In the genomic region with DNA sequence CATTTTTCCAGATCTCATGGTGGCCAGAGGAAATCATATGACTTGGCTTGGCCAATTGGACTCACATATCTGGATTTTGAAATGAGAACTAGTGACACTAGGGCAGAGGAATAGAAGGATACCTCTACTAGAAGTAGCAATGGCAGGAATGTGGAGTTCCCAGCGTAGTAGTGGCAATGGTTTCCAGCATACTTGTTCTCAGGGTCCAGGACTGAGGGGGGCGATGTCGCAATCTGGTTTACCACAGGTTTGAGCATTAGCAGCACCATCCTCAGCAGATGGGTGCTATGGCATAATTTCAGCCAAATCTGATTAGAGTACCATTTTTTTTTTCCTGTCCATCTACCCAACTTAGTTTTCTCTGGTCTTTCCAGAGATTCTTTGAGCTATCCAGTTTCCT, we compare ENCODE assay signal across 18 cellular contexts. TPM values are rescaled to one million over a fixed set of nuclear protein-coding genes. Genes with fewer than 3 reads are reported as not detected.
DNase-seq lines count a peak whose midpoint lies in the region; ATAC-seq and TF ChIP-seq lines count a peak whose summit lies in the region.
"Had no signal": no experiment of that assay in that cellular context is flagged by ENCODE, and none has a peak within 500 bp of the region (broad histone marks: within the 10 kb centered on the region; RNA-seq: fewer than 3 reads in every experiment).

No MANE protein-coding gene starts in this region.

- no peaks in the 10 kb centered on the region for H3K9me3 ChIP-seq in H9 (ENCODE audit: control insufficient read depth, low read depth, low read length)
- H3K9me3 ChIP-seq in neuronal stem cell (replicated peaks in 1 of 2; ENCODE audit: control insufficient read depth in 2 of 2, insufficient read depth in 1 of 2, low read depth in 1 of 2, low read length in 2 of 2): peaks cover 0 to 3% of the 10 kb centered on the region in 2 donors

- H2BK5ac ChIP-seq in H9 (ENCODE audit: insufficient read length, low read length): no peak overlapping the region
- H2BK5ac ChIP-seq in neuronal stem cell (ENCODE audit: low read length): no peak overlapping the region

- POLR2A ChIA-PET in WTC11 (lab: Charles Lee): no interaction called here

- H4K5ac ChIP-seq in H9 (ENCODE audit: insufficient read length, low read depth, low read length): no peak overlapping the region

- H3K4me1 ChIP-seq in GM23338 (ENCODE audit: insufficient read depth) (peaks cover 12% of the 10 kb centered on the region), H9 (ENCODE audit: insufficient read depth, low read length) (no peaks in the 10 kb centered on the region), neuronal stem cell (ENCODE audit: control insufficient read depth in 2 of 2, insufficient read depth in 1 of 2, low read depth in 1 of 2, low read length in 2 of 2) (no peaks in the 10 kb centered on the region)

- H2BK12ac ChIP-seq in H9 (ENCODE audit: insufficient read length, low read depth, low read length) (no peak overlapping the region), neuronal stem cell (ENCODE audit: low read length) (no peak overlapping the region)

- H3K4me1 Mint-ChIP-seq in GM23338 (peaks cover 4% of the 10 kb centered on the region; the same call in 2 of the 3 replicates), H9 (peaks cover 9% of the 10 kb centered on the region in 2 experiments), WTC11 (peaks cover 5% of the 10 kb centered on the region)
- H3K4me1 Mint-ChIP-seq: CD4-positive, alpha-beta memory T cell had no signal

- CTCF ChIA-PET in WTC11 (lab: Charles Lee): no interaction called here

- no peak overlapping the region for H2BK20ac ChIP-seq in H9 (ENCODE audit: low read depth, low read length, poor library complexity, severe bottlenecking)

- H3K27ac Mint-ChIP-seq in GM23338 (no peak overlapping the region), H9 (no peak overlapping the region), WTC11 (no peak overlapping the region)
- H3K27ac Mint-ChIP-seq: CD4-positive, alpha-beta memory T cell had no signal

- no peak overlapping the region for H3K18ac ChIP-seq in H9 (ENCODE audit: insufficient read length, low read depth, low read length)
- no peak overlapping the region for H3K18ac ChIP-seq in neuronal stem cell (ENCODE audit: low read length)

- no peak overlapping the region for H3K27ac ChIP-seq in GM23338 (ENCODE audit: low read depth)
- H3K27ac ChIP-seq in H9 (ENCODE audit: insufficient read length, low read depth, low read length): no peak overlapping the region
- H3K27ac ChIP-seq in neuronal stem cell (replicated peaks; ENCODE audit: low read length): no peak overlapping the region

- H2BK120ac ChIP-seq in H9 (ENCODE audit: low read depth, low read length, poor library complexity, severe bottlenecking): no peak overlapping the region
- no peak overlapping the region for H2BK120ac ChIP-seq in neuronal stem cell (ENCODE audit: low read depth, low read length)

- H4K91ac ChIP-seq in H9 (ENCODE audit: insufficient read length, low read depth, low read length) (no peak overlapping the region), neuronal stem cell (ENCODE audit: low read depth, low read length, poor library complexity) (no peak overlapping the region)

- H4K8ac ChIP-seq in H9 (replicated peaks; ENCODE audit: insufficient read length, low read depth, low read length) (no peak overlapping the region), neuronal stem cell (ENCODE audit: low read depth, low read length) (no peak overlapping the region)

- no peaks in the 10 kb centered on the region for H3K79me2 ChIP-seq in GM23338 (replicated peaks; ENCODE audit: insufficient read depth)
- H3K79me2 ChIP-seq in H9 (ENCODE audit: insufficient read depth, low read length): no peaks in the 10 kb centered on the region

- no peak overlapping the region for H3K4me3 Mint-ChIP-seq in GM23338
- no peak overlapping the region for H3K4me3 Mint-ChIP-seq in H9
- H3K4me3 Mint-ChIP-seq in WTC11: no peak overlapping the region
- H3K4me3 Mint-ChIP-seq: CD4-positive, alpha-beta memory T cell had no signal

- H3K9ac ChIP-seq in H9 (ENCODE audit: extremely low read depth, insufficient read length, low read length) (no peak overlapping the region), neuronal stem cell (ENCODE audit: low read depth, low read length, poor library complexity) (no peak overlapping the region)

- H3K4me3 ChIP-seq in GM23338 (no peak overlapping the region), neuronal stem cell (ENCODE audit: low read length in 2 of 2) (no peak overlapping the region)

- no peaks in the 10 kb centered on the region for H3K23me2 ChIP-seq in H9 (ENCODE audit: insufficient read length, low read depth, low read length, poor library complexity, severe bottlenecking)

- peaks cover 2% of the 10 kb centered on the region; the same call in 1 of the 3 replicates for H3K9me3 Mint-ChIP-seq in GM23338
- H3K9me3 Mint-ChIP-seq in H9: no peaks in the 10 kb centered on the region
- H3K9me3 Mint-ChIP-seq in WTC11: no peaks in the 10 kb centered on the region; the same call in 1 of the 2 replicates

- H3K27me3 Mint-ChIP-seq in GM23338 (ENCODE audit: insufficient read depth, low read depth, poor library complexity) (no peaks in the 10 kb centered on the region), H9 (ENCODE audit: low read depth) (no peaks in the 10 kb centered on the region), WTC11 (ENCODE audit: low read depth) (no peaks in the 10 kb centered on the region)
- H3K27me3 Mint-ChIP-seq: CD4-positive, alpha-beta memory T cell had no signal

- H3K9me2 ChIP-seq in GM23338 (ENCODE audit: insufficient read depth): no peaks in the 10 kb centered on the region

- H3K27me3 ChIP-seq in GM23338 (ENCODE audit: insufficient read depth) (no peaks in the 10 kb centered on the region), H9 (ENCODE audit: insufficient read depth, low read length) (no peaks in the 10 kb centered on the region), neuronal stem cell (ENCODE audit: control insufficient read depth in 3 of 3, insufficient read depth in 3 of 3, low read depth in 1 of 3, low read length in 3 of 3) (no peaks in the 10 kb centered on the region)

- TF ChIP-seq CTCF in GM23338 (conservative IDR thresholded peaks at IDR 0.05; ENCODE audit: low read depth in 2 of 2) (peak in 1 of 2 experiments; percentile 63; a peak in 2 of 4 replicates), H9 (conservative IDR thresholded peaks at IDR 0.05) (no peak), WTC11 (IDR thresholded peaks at IDR 0.05) (no peak)

- WGBS in H9 (ENCODE audit: extremely low coverage, insufficient read length, low lambda C conversion rate): no CpG with 5 or more reads among the region's 3 CpGs
- no CpG with 5 or more reads among the region's 3 CpGs for WGBS in neuronal stem cell (ENCODE audit: extremely low coverage in 2 of 2, insufficient read length in 2 of 2, insufficient replicate concordance in 1 of 2), 2 donors

- H3K56ac ChIP-seq in H9 (ENCODE audit: insufficient read length, low read depth, low read length): no peak overlapping the region

- DNase-seq in GM23338 (ENCODE audit: low spot score) (peak; percentile 51), H9 (peak; percentile 40), WTC11 (ENCODE audit: low spot score) (no peak), iPS-NIHi11 (ENCODE audit: low spot score) (peak; percentile 7), HT-29 (ENCODE audit: low spot score) (no peak), neuronal stem cell (ENCODE audit: low spot score) (no peak)
- DNase-seq: C1 segment of cervical spinal cord; Calu3; CD4-positive, alpha-beta memory T cell; COR-L47; DMS53; DMS79 treated with DMSO at 0.1 percent for 48 hours; GF-D8; GOT3; H7 had no signal

- H3F3A ChIP-seq in GM23338 (replicated peaks; ENCODE audit: low read depth): no peaks in the 10 kb centered on the region

- H3K4me2 ChIP-seq in GM23338 (no peak overlapping the region), H9 (ENCODE audit: insufficient read depth, insufficient read length, low read length) (no peak overlapping the region), neuronal stem cell (ENCODE audit: insufficient read depth, low read length, poor library complexity, severe bottlenecking) (no peak overlapping the region)

- H2AK5ac ChIP-seq in H9 (ENCODE audit: insufficient read length, low read length) (no peak overlapping the region), neuronal stem cell (ENCODE audit: low read depth, low read length) (no peak overlapping the region)

- no peak overlapping the region for H3K14ac ChIP-seq in H9 (ENCODE audit: insufficient read depth, low read length)
- H3K14ac ChIP-seq in neuronal stem cell (ENCODE audit: low read length): no peak overlapping the region

- H3K79me1 ChIP-seq in H9 (ENCODE audit: insufficient read depth, low read depth, low read length, poor library complexity, severe bottlenecking) (no peaks in the 10 kb centered on the region), neuronal stem cell (ENCODE audit: low read depth, low read length) (no peaks in the 10 kb centered on the region)

- H3T11ph ChIP-seq in H9 (ENCODE audit: low read length): no peak overlapping the region

- H2BK15ac ChIP-seq in H9 (ENCODE audit: low read depth, low read length) (no peak overlapping the region), neuronal stem cell (ENCODE audit: low read length) (no peak overlapping the region)

- ATAC-seq in GM23338: peak; percentile 45
- ATAC-seq in WTC11: peak; percentile 82
- ATAC-seq in HG02759 (IDR thresholded peaks at IDR 0.05; ENCODE audit: unreplicated experiment): no peak
- ATAC-seq: HCT116 had no signal

- no peaks in the 10 kb centered on the region for H3K36me3 ChIP-seq in GM23338 (ENCODE audit: insufficient read depth)
- H3K36me3 ChIP-seq in neuronal stem cell (replicated peaks in 1 of 2; ENCODE audit: control insufficient read depth in 2 of 2, insufficient read depth in 2 of 2, low read length in 2 of 2): no peaks in the 10 kb centered on the region

- H4K20me1 ChIP-seq in GM23338 (replicated peaks; ENCODE audit: insufficient read depth) (no peaks in the 10 kb centered on the region), H9 (ENCODE audit: control insufficient read depth, insufficient read depth, insufficient read length) (no peaks in the 10 kb centered on the region)

- no peaks in the 10 kb centered on the region; the same call in 2 of the 3 replicates for H3K36me3 Mint-ChIP-seq in GM23338 (ENCODE audit: low read depth)
- H3K36me3 Mint-ChIP-seq in H9 (ENCODE audit: insufficient read depth in 1 of 3, low read depth in 3 of 3): no peaks in the 10 kb centered on the region
- H3K36me3 Mint-ChIP-seq in WTC11: no peaks in the 10 kb centered on the region
- H3K36me3 Mint-ChIP-seq: CD4-positive, alpha-beta memory T cell had no signal

- no peak overlapping the region for H3K23ac ChIP-seq in H9 (ENCODE audit: insufficient read length, low read depth, low read length)
- H3K23ac ChIP-seq in neuronal stem cell (ENCODE audit: low read depth, low read length, poor library complexity): no peak overlapping the region

- H2AFZ ChIP-seq in GM23338 (no peak overlapping the region), H9 (ENCODE audit: low read length) (no peak overlapping the region), neuronal stem cell (ENCODE audit: low read length) (no peak overlapping the region)

- H3K4ac ChIP-seq in H9 (ENCODE audit: low read depth, low read length): no peak overlapping the region
- no peak overlapping the region for H3K4ac ChIP-seq in neuronal stem cell (ENCODE audit: low read length)

RNA-seq across cellular contexts. Expression of gene SLITRK1, which starts 8.1 kb away (rescaled TPM):
- total RNA-seq in GM23338 (2014; rRNA removed; shearing (Covaris generic)): 0.85 and 1.1 TPM in 2 replicates
- polyA plus RNA-seq in GM23338 (2016; fragmentation: Nextera tagmentation; extraction: Ambion mirVana): 0.10 and 0.29 TPM in 2 replicates
- total RNA-seq in H9 (2021): 0.20 and 0.24 TPM in 2 replicates
- total RNA-seq in WTC11 (2021): 1.1 to 1.9 TPM (median 1.6 TPM) in 3 replicates
- not detected in 2 replicates for total RNA-seq in HT-29 (2014; rRNA removed; shearing (Covaris generic))
- polyA plus RNA-seq in neuronal stem cell (2013, experiment 1 of 2): 1.9 TPM
- 1.9 TPM for polyA plus RNA-seq in neuronal stem cell (2013, experiment 2 of 2)
- total RNA-seq: Calu3; CD4-positive, alpha-beta memory T cell; G401 had no signal
- polyA plus RNA-seq: CD4-positive, alpha-beta memory T cell had no signal

Comparison
In these comparisons a context has a peak if more than half of its experiments do, and no peak if none do; other contexts are left out.
1. DNase-seq: peak in GM23338 (single experiment), H9 (single experiment) and iPS-NIHi11 (single experiment); none in WTC11 (single experiment), HT-29 (single experiment) and neuronal stem cell (single experiment).